24 cellular contexts compared by ENCODE assay signal in the genomic region with DNA sequence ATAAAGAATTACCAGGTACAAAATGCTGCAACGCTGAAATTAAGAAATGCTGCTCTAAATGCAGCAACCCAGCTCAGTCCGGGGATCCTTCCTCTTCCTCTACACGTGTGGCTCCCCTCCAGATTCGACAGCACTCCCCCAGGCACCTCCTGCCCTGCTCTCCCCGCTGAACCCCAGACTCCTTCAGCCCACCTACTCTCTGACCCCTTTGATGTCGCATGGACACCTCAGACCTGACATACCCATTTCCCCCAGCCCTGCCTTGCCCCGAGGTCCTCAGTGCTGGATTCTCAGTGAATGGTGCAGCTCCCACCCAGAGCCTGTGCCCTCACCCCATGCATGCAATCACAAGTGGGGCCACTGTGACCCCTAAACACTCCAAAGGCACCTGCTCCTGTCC. TPM values are rescaled to one million over a fixed set of nuclear protein-coding genes. Genes with fewer than 3 reads are reported as not detected.
"Had no signal": no experiment of that assay in that cellular context is flagged by ENCODE, and none has a peak within 500 bp of the region (broad histone marks: within the 10 kb centered on the region; RNA-seq: fewer than 3 reads in every experiment).

No MANE protein-coding gene starts in this region.

- H3K27ac ChIP-seq: SJCRH30 had no signal

- H3K4me3 Mint-ChIP-seq: activated naive CD4-positive, alpha-beta T cell treated with anti-CD3 and anti-CD28 coated beads, Interleukin-2, amount 10 ng/mL, durations not matched to agents 7 days and 5 days; activated naive CD8-positive, alpha-beta T cell treated with anti-CD3 and anti-CD28 coated beads for 36 hours; activated T-helper 17 cell treated with anti-CD3 and anti-CD28 coated beads, Interleukin-2, amount 50 U/mL, for 72 hours had no signal

- H3K27ac Mint-ChIP-seq: activated naive CD4-positive, alpha-beta T cell treated with anti-CD3 and anti-CD28 coated beads, Interleukin-2, amount 10 ng/mL, durations not matched to agents 7 days and 5 days; activated T-helper 17 cell treated with anti-CD3 and anti-CD28 coated beads, Interleukin-2, amount 50 U/mL, for 72 hours had no signal

- H3K9me3 ChIP-seq: MG63, SJCRH30, SK-N-SH had no signal

- DNase-seq: activated CD4-positive, alpha-beta T cell treated with anti-CD3 and anti-CD28 coated beads for 4 hours; activated gamma-delta T cell; activated naive CD4-positive, alpha-beta T cell treated with anti-CD3 and anti-CD28 coated beads, Interleukin-2, amount 10 ng/mL, durations not matched to agents 7 days and 5 days; activated naive CD8-positive, alpha-beta T cell treated with anti-CD3 and anti-CD28 coated beads for 36 hours; activated T-cell treated with anti-CD3 and anti-CD28 coated beads for 4 hours; activated T-cell treated with anti-CD3 and anti-CD28 coated beads, Interleukin-2, amount 50 U/mL, for 48 hours; caudate nucleus; MG63; NCI-H1048; NCI-H146; NCI-H1930; NCI-H2171; NCI-H226; NCI-H526; NCI-H774; SJCRH30; SK-N-SH; T-helper 1 cell had no signal

- H3K36me3 Mint-ChIP-seq: activated naive CD4-positive, alpha-beta T cell treated with anti-CD3 and anti-CD28 coated beads, Interleukin-2, amount 10 ng/mL, durations not matched to agents 7 days and 5 days had no signal

- H3K27me3 ChIP-seq: MG63 had no signal

- ATAC-seq: activated CD4-positive, CD25-positive, alpha-beta regulatory T cell treated with anti-CD3 and anti-CD28 coated beads, Interleukin-2, amount 50 U/mL, for 24 hours; activated T-helper 17 cell treated with anti-CD3 and anti-CD28 coated beads, Interleukin-2, amount 50 U/mL, for 72 hours had no signal

- H3K9me3 Mint-ChIP-seq: activated naive CD4-positive, alpha-beta T cell treated with anti-CD3 and anti-CD28 coated beads, Interleukin-2, amount 10 ng/mL, durations not matched to agents 7 days and 5 days; activated naive CD8-positive, alpha-beta T cell treated with anti-CD3 and anti-CD28 coated beads for 36 hours; activated T-helper 17 cell treated with anti-CD3 and anti-CD28 coated beads, Interleukin-2, amount 50 U/mL, for 72 hours had no signal

- H3K4me2 ChIP-seq: SK-N-SH had no signal

- H3K4me3 ChIP-seq: MG63, SJCRH30 had no signal

- H3K36me3 ChIP-seq: MG63, SJCRH30 had no signal

RNA-seq across cellular contexts. Expression of gene ADRA2B, which starts 4.6 kb away (rescaled TPM):
- total RNA-seq: NCI-H460, RPMI7951, SJCRH30 had no signal
- polyA plus RNA-seq: SK-N-SH had no signal

RNA-seq across cellular contexts. Expression of gene ASTL, which starts 17.3 kb away (rescaled TPM):
- total RNA-seq: chondrocyte; NCI-H460; RPMI7951; SJCRH30; T-helper 2 cell treated with Interferon-gamma antibody and Interleukin-4, amounts not matched to agents 100 ng/mL and 5 ng/mL, for 36 hours had no signal
- polyA plus RNA-seq: SK-N-SH had no signal
